ENCODE assay signal across 9 cellular contexts in the genomic region with DNA sequence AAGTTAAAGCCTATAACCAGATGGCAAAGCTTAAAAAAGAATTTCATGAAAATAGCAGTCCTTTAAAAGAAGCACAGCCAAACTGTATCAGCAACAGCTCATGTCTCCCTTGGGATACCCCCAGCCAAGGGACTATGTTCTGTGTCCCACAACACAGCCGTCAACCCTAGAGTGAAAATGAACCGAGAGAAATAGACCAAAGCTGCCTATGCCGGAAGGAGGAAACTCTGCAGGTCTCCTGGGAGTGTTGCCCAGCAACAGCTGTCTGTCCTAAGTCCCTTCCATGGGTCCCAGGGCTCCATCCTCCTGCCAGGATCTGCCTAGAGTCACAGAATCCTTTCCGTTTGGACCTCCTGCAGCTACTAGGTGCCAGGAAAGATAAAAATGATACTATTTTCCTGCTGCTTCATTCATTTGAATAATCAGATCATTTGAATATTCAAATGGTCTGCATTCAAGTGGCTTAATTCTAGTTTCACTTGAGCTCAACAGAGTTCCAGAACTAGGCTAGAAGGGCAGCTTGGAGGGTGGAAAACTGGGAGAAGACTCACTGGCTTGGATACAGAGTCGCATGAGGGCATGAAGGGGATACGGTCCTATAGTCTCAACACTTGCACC. TPM values are rescaled to one million over a fixed set of nuclear protein-coding genes. Genes with fewer than 3 reads are reported as not detected.
DNase-seq lines count a peak whose midpoint lies in the region; ATAC-seq and TF ChIP-seq lines count a peak whose summit lies in the region.
"Had no signal": no experiment of that assay in that cellular context is flagged by ENCODE, and none has a peak within 500 bp of the region (broad histone marks: within the 10 kb centered on the region; RNA-seq: fewer than 3 reads in every experiment).

No MANE protein-coding gene starts in this region.

- ATAC-seq in GM21367 (IDR thresholded peaks at IDR 0.05; ENCODE audit: unreplicated experiment) (peak; percentile 76), HG03439 (IDR thresholded peaks at IDR 0.05; ENCODE audit: unreplicated experiment) (peak; percentile 74), left cardiac atrium (peak; percentile 28 to 59)
- ATAC-seq: Panc1 had no signal

- in situ Hi-C loops in GM13976 (cut with MboI; ENCODE audit: low sequenced_read_pairs, unreplicated experiment): no loop called here

- intact Hi-C loops in left cardiac atrium (cut with DNase I): no loop called here

- TF ChIP-seq CTCF in GM13976 (IDR thresholded peaks at IDR 0.05; ENCODE audit: borderline replicate concordance, control extremely low read depth, extremely low read depth, insufficient read depth, missing control alignments): no peak

- DNase-seq in GM13976 (ENCODE audit: low spot score) (peak; percentile 45), left cardiac atrium (peak; percentile 50), NCI-H1436 treated with DMSO at 0.1 percent for 48 hours (lab: John Stamatoyannopoulos, UW) (no peak), NCI-H187 treated with DMSO at 0.1 percent for 48 hours (lab: John Stamatoyannopoulos, UW) (no peak), cerebellum (ENCODE audit: low spot score) (no peak), globus pallidus (ENCODE audit: low spot score) (no peak)

RNA-seq across cellular contexts. Expression of a gene that starts 53.1 kb away (rescaled TPM):
- 10 to 100 TPM in 1 of 2 donors, 1 to 10 TPM in 1; 7.6 to 12.1 TPM for total RNA-seq in left cardiac atrium
- total RNA-seq in cerebellum: 18.8 TPM

Comparison
In these comparisons a context has a peak if more than half of its experiments do, and no peak if none do; other contexts are left out.
1. DNase-seq: peak in GM13976 (single experiment) and left cardiac atrium (single experiment); none in NCI-H1436 treated with DMSO at 0.1 percent for 48 hours (single experiment), NCI-H187 treated with DMSO at 0.1 percent for 48 hours (single experiment), cerebellum (single experiment) and globus pallidus (single experiment).
2. Peak in every context shown above with its lines, with median percentiles within 50 percentile points of each other: ATAC-seq.